In the genomic region with DNA sequence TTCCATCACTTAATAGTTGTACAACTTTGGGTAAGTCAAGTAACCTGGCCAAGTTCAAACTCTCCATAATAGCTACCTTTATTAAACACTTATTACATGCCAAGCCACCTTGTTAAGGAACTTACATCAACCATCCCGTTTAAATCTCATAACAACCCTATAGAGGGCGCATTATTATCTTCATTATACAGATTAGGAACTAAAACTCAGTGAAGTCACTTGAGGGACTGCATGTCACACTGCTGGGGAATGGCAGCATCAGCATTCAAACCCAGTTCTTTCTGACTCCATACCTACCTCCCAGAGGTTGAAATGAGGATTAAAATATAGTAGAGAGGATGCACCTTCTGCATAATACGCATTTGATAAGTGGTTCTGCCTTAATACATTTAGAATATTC, we compare ENCODE assay signal across 10 cellular contexts. TPM values are rescaled to one million over a fixed set of nuclear protein-coding genes. Genes with fewer than 3 reads are reported as not detected.
DNase-seq lines count a peak whose midpoint lies in the region; ATAC-seq, FAIRE-seq and TF ChIP-seq lines count a peak whose summit lies in the region.
"Had no signal": no experiment of that assay in that cellular context is flagged by ENCODE, and none has a peak within 500 bp of the region (broad histone marks: within the 10 kb centered on the region; RNA-seq: fewer than 3 reads in every experiment).

No MANE protein-coding gene starts in this region.

- no peaks in the 10 kb centered on the region for H3K36me3 Mint-ChIP-seq in glutamatergic neuron (ENCODE audit: unreplicated experiment)

- TF ChIP-seq POLR2A in A549 (IDR thresholded peaks at IDR 0.05; ENCODE audit: low read length) (no peak), GM12891 (IDR thresholded peaks at IDR 0.05; ENCODE audit: low read depth, low read length) (no peak)

- H3K27ac Mint-ChIP-seq in glutamatergic neuron (ENCODE audit: unreplicated experiment): no peak overlapping the region

- no peaks in the 10 kb centered on the region for H3K9me3 ChIP-seq in A549
- H3K9me3 ChIP-seq: neutrophil had no signal

- FAIRE-seq in A549 (lab: Jason Lieb, UNC) (no peak), GM12891 (lab: Jason Lieb, UNC) (peak; percentile 41)

- no peaks in the 10 kb centered on the region for H3K4me1 ChIP-seq in A549

- peak; percentile 23 to 29; a peak in 4 of 5 replicates for TF ChIP-seq RAD21 in A549 (conservative IDR thresholded peaks at IDR 0.05 in 1 of 2, IDR thresholded peaks at IDR 0.05 in 1 of 2)

- CTCF ChIA-PET in A549 (lab: Yijun Ruan, JAX): interaction anchor here (0.6 to 4.2 kb wide), 12 partner anchors 9 to 316 kb away, joined by 3 to 15 read pairs (median 4); no protein-coding TSS in a partner anchor

- peaks cover 16% of the 10 kb centered on the region for H3K4me1 Mint-ChIP-seq in glutamatergic neuron (ENCODE audit: low read depth, unreplicated experiment)

- H3K4me2 ChIP-seq in A549: no peak overlapping the region

- peaks cover 8% of the 10 kb centered on the region for H3K9me3 Mint-ChIP-seq in glutamatergic neuron (ENCODE audit: unreplicated experiment)

- DNase-seq in A549 (ENCODE audit: low read depth in 1 of 2, low spot score in 1 of 2) (peak in 1 of 2 experiments; percentile 31), GM12891 (ENCODE audit: insufficient read length, low spot score) (no peak), RKO (ENCODE audit: low spot score) (peak; percentile 51), glutamatergic neuron (no peak), hypothalamus (lab: John Stamatoyannopoulos, UW) (no peak), NCI-H2029 treated with DMSO at 0.1 percent for 48 hours (lab: John Stamatoyannopoulos, UW) (no peak), NCI-H146 treated with DMSO at 0.1 percent for 48 hours (lab: John Stamatoyannopoulos, UW; ENCODE audit: unreplicated experiment) (no peak)

- TF ChIP-seq CTCF in A549 (IDR thresholded peaks at IDR 0.05): peak; percentile 49
- TF ChIP-seq CTCF in glutamatergic neuron (IDR thresholded peaks at IDR 0.05; ENCODE audit: partially characterized antibody, unreplicated experiment): peak; percentile 60

- 20% methylated on average over 3 of the region's 3 CpGs for WGBS in A549 (ENCODE audit: missing lambda C conversion rate)

- no peak overlapping the region for H3K27ac ChIP-seq in A549
- H3K27ac ChIP-seq: neutrophil had no signal

- ATAC-seq in A549: peak; percentile 54 to 78; a peak in 4 of 6 replicates
- ATAC-seq in HG03378 (IDR thresholded peaks at IDR 0.05; ENCODE audit: unreplicated experiment): no peak

- H3K4me3 Mint-ChIP-seq in glutamatergic neuron (ENCODE audit: unreplicated experiment): no peak overlapping the region

- TF ChIP-seq EP300 in A549 (IDR thresholded peaks at IDR 0.05): no peak

- H3K27me3 Mint-ChIP-seq in glutamatergic neuron (ENCODE audit: unreplicated experiment): peaks cover 5% of the 10 kb centered on the region

- no peak overlapping the region for H3K4me3 ChIP-seq in A549

- POLR2A ChIA-PET in A549 (lab: Yijun Ruan, JAX): no interaction called here

TF ChIP-seq in A549, 52 proteins besides CTCF, POLR2A, EP300 and RAD21:
- TF ChIP-seq SMC3 (IDR thresholded peaks at IDR 0.05) (peak; percentile 34; the same call in 1 of the 3 replicates), FOXS1 (CRISPR knock-in tag; IDR thresholded peaks at IDR 0.05) (no peak)

TF ChIP-seq in GM12891, 5 proteins besides CTCF, POLR2A, EP300 and RAD21:
- TF ChIP-seq POLR2AphosphoS5 (IDR thresholded peaks at IDR 0.05; ENCODE audit: low read depth, low read length) (no peak), TAF1 (IDR thresholded peaks at IDR 0.05; ENCODE audit: low read depth, low read length) (no peak), PAX5 (IDR thresholded peaks at IDR 0.05; ENCODE audit: insufficient read depth, low read length, severe bottlenecking) (no peak), SPI1 (IDR thresholded peaks at IDR 0.05; ENCODE audit: low read depth, low read length) (no peak), POU2F2 (IDR thresholded peaks at IDR 0.05; ENCODE audit: low read depth, low read length) (no peak)

RNA-seq across cellular contexts. Expression of gene PLA2G2C, which starts 47.1 kb away (rescaled TPM):
- polyA plus RNA-seq in A549 (2011; rRNA removed) (not detected in 2 replicates), A549 (2017; fragmentation: RNase III; extraction: RNeasy Plus Mini Kit Qiagen cat#74134 plus additional on column Dnase treatment) (not detected in 3 replicates)
- not detected in 2 replicates for polyA plus RNA-seq in A549 (2012; cell fraction: cytosol; rRNA removed)
- not detected in 2 replicates for polyA plus RNA-seq in A549 (2012; cell fraction: nucleus; rRNA removed)
- polyA minus RNA-seq in A549 (2011; rRNA and poly(A)+ RNA removed): not detected in 2 replicates
- not detected for polyA plus RNA-seq in GM12891 (2012; ENCODE audit: low read depth, missing spikeins)
- not detected for total RNA-seq in glutamatergic neuron (ENCODE audit: unreplicated experiment)

RNA-seq across cellular contexts. Expression of gene UBXN10, which starts 47.5 kb away (rescaled TPM):
- polyA plus RNA-seq in A549 (2011; rRNA removed): 0.01 TPM in 1 of 2 replicates, not detected in the other
- polyA plus RNA-seq in A549 (2012; cell fraction: cytosol; rRNA removed): not detected in 2 replicates
- polyA plus RNA-seq in A549 (2012; cell fraction: nucleus; rRNA removed): not detected in 2 replicates
- polyA plus RNA-seq in A549 (2017; fragmentation: RNase III; extraction: RNeasy Plus Mini Kit Qiagen cat#74134 plus additional on column Dnase treatment): not detected in 3 replicates
- polyA minus RNA-seq in A549 (2011; rRNA and poly(A)+ RNA removed): 0.04 TPM in 1 of 2 replicates, not detected in the other
- polyA plus RNA-seq in GM12891 (2012; ENCODE audit: low read depth, missing spikeins): 0.08 TPM
- 0.49 TPM for total RNA-seq in glutamatergic neuron (ENCODE audit: unreplicated experiment)

RNA-seq across cellular contexts. Expression of gene VWA5B1, which starts 57.3 kb away (rescaled TPM):
- not detected in 2 replicates for polyA plus RNA-seq in A549 (2011; rRNA removed)
- polyA plus RNA-seq in A549 (2012; cell fraction: cytosol; rRNA removed): not detected in 2 replicates
- polyA plus RNA-seq in A549 (2012; cell fraction: nucleus; rRNA removed): not detected in 2 replicates
- not detected in 3 replicates for polyA plus RNA-seq in A549 (2017; fragmentation: RNase III; extraction: RNeasy Plus Mini Kit Qiagen cat#74134 plus additional on column Dnase treatment)
- polyA minus RNA-seq in A549 (2011; rRNA and poly(A)+ RNA removed): not detected in 2 replicates
- polyA plus RNA-seq in GM12891 (2012; ENCODE audit: low read depth, missing spikeins): 0.03 TPM
- 0.10 TPM for total RNA-seq in glutamatergic neuron (ENCODE audit: unreplicated experiment)
- total RNA-seq: activated CD8-positive, alpha-beta memory T cell treated with anti-CD3 and anti-CD28 coated beads for 36 hours had no signal
